ENCODE assay signal across 8 cellular contexts in the genomic region with DNA sequence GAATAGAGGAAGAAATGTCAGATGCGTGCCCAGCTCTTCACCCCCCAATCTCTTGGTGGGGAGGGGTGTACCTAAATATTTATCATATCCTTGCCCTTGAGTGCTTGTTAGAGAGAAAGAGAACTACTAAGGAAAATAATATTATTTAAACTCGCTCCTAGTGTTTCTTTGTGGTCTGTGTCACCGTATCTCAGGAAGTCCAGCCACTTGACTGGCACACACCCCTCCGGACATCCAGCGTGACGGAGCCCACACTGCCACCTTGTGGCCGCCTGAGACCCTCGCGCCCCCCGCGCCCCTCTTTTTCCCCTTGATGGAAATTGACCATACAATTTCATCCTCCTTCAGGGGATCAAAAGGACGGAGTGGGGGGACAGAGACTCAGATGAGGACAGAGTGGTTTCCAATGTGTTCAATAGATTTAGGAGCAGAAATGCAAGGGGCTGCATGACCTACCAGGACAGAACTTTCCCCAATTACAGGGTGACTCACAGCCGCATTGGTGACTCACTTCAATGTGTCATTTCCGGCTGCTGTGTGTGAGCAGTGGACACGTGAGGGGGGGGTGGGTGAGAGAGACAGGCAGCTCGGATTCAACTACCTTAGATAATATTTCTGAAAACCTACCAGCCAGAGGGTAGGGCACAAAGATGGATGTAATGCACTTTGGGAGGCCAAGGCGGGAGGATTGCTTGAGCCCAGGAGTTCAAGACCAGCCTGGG. TPM values are rescaled to one million over a fixed set of nuclear protein-coding genes. Genes with fewer than 3 reads are reported as not detected.
A peak's percentile ranks its signal among the peaks of the same experiment; 100 is the strongest.
DNase-seq lines count a peak whose midpoint lies in the region; FAIRE-seq and TF ChIP-seq lines count a peak whose summit lies in the region.

No MANE protein-coding gene starts in this region.

- peaks cover 46% of the 10 kb centered on the region for H3K4me1 Mint-ChIP-seq in brain

- H3K27me3 ChIP-seq in HAP-1 (ENCODE audit: low read depth) (no peaks in the 10 kb centered on the region; the same call in 1 of the 2 replicates), keratinocyte (ENCODE audit: control insufficient read depth, extremely low read depth, insufficient read depth, low read length) (no peaks in the 10 kb centered on the region)

- dilution Hi-C loops in keratinocyte (cut with MboI; ENCODE audit: extremely low pct_ligation_motif_present, low sequenced_read_pairs): no loop called here

- peak; percentile 83 to 88 for TF ChIP-seq CTCF in brain (conservative IDR thresholded peaks at IDR 0.05)
- peak in 2 of 3 experiments; percentile 38 to 75 for TF ChIP-seq CTCF in keratinocyte (optimal IDR thresholded peaks at IDR 0.05 in 1 of 3, IDR thresholded peaks at IDR 0.05 in 1 of 3, conservative IDR thresholded peaks at IDR 0.05 in 1 of 3; ENCODE audit: extremely low read depth in 1 of 3, insufficient read depth in 2 of 3, low read length in 3 of 3)

- H3K9me3 ChIP-seq in HAP-1: no peaks in the 10 kb centered on the region
- no peaks in the 10 kb centered on the region for H3K9me3 ChIP-seq in keratinocyte (ENCODE audit: control insufficient read depth, low read depth, low read length)

- H3K4me2 ChIP-seq in keratinocyte (ENCODE audit: control insufficient read depth, extremely low read depth, insufficient read depth, low read depth, low read length): peak overlapping the region; percentile 50

- H3K27ac ChIP-seq in keratinocyte (ENCODE audit: control insufficient read depth, insufficient read depth, low read length): peak overlapping the region; percentile 81

- no peaks in the 10 kb centered on the region for H3K36me3 Mint-ChIP-seq in brain

- H3K4me1 ChIP-seq in HAP-1 (peaks cover 5% of the 10 kb centered on the region; the same call in 1 of the 2 replicates), keratinocyte (ENCODE audit: control insufficient read depth, extremely low read depth, insufficient read depth, low read length) (peaks cover 57% of the 10 kb centered on the region)

- no peaks in the 10 kb centered on the region for H3K9me1 ChIP-seq in keratinocyte (ENCODE audit: control insufficient read depth, extremely low read depth, insufficient read depth, low read length)

- in situ Hi-C loops in HAP-1 (cut with MboI; ENCODE audit: low sequenced_read_pairs): loop anchor here (25.0 kb wide), 1 partner anchor 1124 kb away; no protein-coding TSS in a partner anchor

- H3K4me3 ChIP-seq in HAP-1 (peak overlapping the region; percentile 15), keratinocyte (ENCODE audit: control insufficient read depth in 2 of 3, extremely low read depth in 1 of 3, insufficient read depth in 2 of 3, low read depth in 1 of 3, low read length in 3 of 3) (peak overlapping the region in 1 of 3 experiments; percentile 19)

- peak overlapping the region; percentile 41 to 97 (median 90) for H3K27ac Mint-ChIP-seq in brain

- no peaks in the 10 kb centered on the region for H3K79me2 ChIP-seq in keratinocyte (ENCODE audit: control insufficient read depth, insufficient read depth, low read length)

- no peaks in the 10 kb centered on the region for H3K9me3 Mint-ChIP-seq in brain

- DNase-seq in DMS53 (lab: John Stamatoyannopoulos, UW): peak; percentile 99
- DNase-seq in HAP-1 (ENCODE audit: low spot score in 2 of 2): peak; percentile 67 to 83
- peak; percentile 22 to 93 (median 85) for DNase-seq in NCI-H1417 (lab: John Stamatoyannopoulos, UW)
- DNase-seq in UCSD-AML1 (lab: John Stamatoyannopoulos, UW; ENCODE audit: unreplicated experiment): peak; percentile 67
- DNase-seq in keratinocyte (ENCODE audit: low read depth, low spot score): no peak
- DNase-seq in stimulated activated CD4-positive, alpha-beta T cell treated with anti-CD3 and anti-CD28 coated beads, Interleukin-1b, Interleukin-23, amount 100 ng/mL, for 48 hours: peak; percentile 92
- no peak for DNase-seq in NCI-H187 treated with DMSO at 0.1 percent for 48 hours (lab: John Stamatoyannopoulos, UW)

- no peak overlapping the region for H2AFZ ChIP-seq in keratinocyte (ENCODE audit: control insufficient read depth, low read length)

- peak; percentile 58 for FAIRE-seq in keratinocyte (lab: Jason Lieb, UNC)

- H3K9ac ChIP-seq in keratinocyte (ENCODE audit: control insufficient read depth, extremely low read depth, insufficient read depth, low read length): peak overlapping the region; percentile 58

- peak overlapping the region; percentile 58 to 75 (median 73) for H3K4me3 Mint-ChIP-seq in brain

- H4K20me1 ChIP-seq in keratinocyte (ENCODE audit: control insufficient read depth, extremely low read depth, insufficient read depth, low read length): peaks cover 3% of the 10 kb centered on the region

- H3K27me3 Mint-ChIP-seq in brain: peaks cover 35% of the 10 kb centered on the region

- H3K36me3 ChIP-seq in HAP-1 (replicated peaks) (no peaks in the 10 kb centered on the region), keratinocyte (ENCODE audit: control insufficient read depth in 2 of 2, extremely low read depth in 1 of 2, insufficient read depth in 2 of 2, low read length in 2 of 2) (peaks cover 23 to 25% of the 10 kb centered on the region in 2 experiments)

RNA-seq across cellular contexts. Expression of a gene that starts 11.4 kb away (rescaled TPM):
- polyA plus RNA-seq in brain (ENCODE audit: insufficient read depth, low read depth, low replicate concordance) (4.3 TPM), keratinocyte (522 to 820 TPM (median 808 TPM) in 3 replicates)
- polyA plus RNA-seq in keratinocyte (2011; ENCODE audit: low read depth): 34.7 TPM
- polyA plus RNA-seq in keratinocyte (2011; cell fraction: cytosol; rRNA removed): 285 and 359 TPM in 2 replicates
- 835 and 1,052 TPM in 2 replicates for polyA plus RNA-seq in keratinocyte (2011; cell fraction: nucleus; rRNA removed)
- 93.7 and 469 TPM in 2 replicates for polyA plus RNA-seq in keratinocyte (2012; ENCODE audit: low replicate concordance)
- polyA minus RNA-seq in keratinocyte: 678 to 1,056 TPM (median 837 TPM) in 3 replicates
- 628 TPM for polyA minus RNA-seq in keratinocyte (2011; cell fraction: cytosol; rRNA and poly(A)+ RNA removed)
- 723 and 866 TPM in 2 replicates for polyA minus RNA-seq in keratinocyte (2011; cell fraction: nucleus; rRNA and poly(A)+ RNA removed)

RNA-seq across cellular contexts. Expression of a gene that starts 16.0 kb away (rescaled TPM):
- polyA plus RNA-seq in brain (ENCODE audit: insufficient read depth, low read depth, low replicate concordance) (127 TPM), keratinocyte (279 to 310 TPM (median 289 TPM) in 3 replicates)
- 177 TPM for polyA plus RNA-seq in keratinocyte (2011; ENCODE audit: low read depth)
- polyA plus RNA-seq in keratinocyte (2011; cell fraction: cytosol; rRNA removed): 272 and 352 TPM in 2 replicates
- polyA plus RNA-seq in keratinocyte (2011; cell fraction: nucleus; rRNA removed): 191 and 237 TPM in 2 replicates
- polyA plus RNA-seq in keratinocyte (2012; ENCODE audit: low replicate concordance): 194 and 251 TPM in 2 replicates
- 89.4 to 186 TPM (median 148 TPM) in 3 replicates for polyA minus RNA-seq in keratinocyte
- 164 TPM for polyA minus RNA-seq in keratinocyte (2011; cell fraction: cytosol; rRNA and poly(A)+ RNA removed)
- 32.7 and 46.5 TPM in 2 replicates for polyA minus RNA-seq in keratinocyte (2011; cell fraction: nucleus; rRNA and poly(A)+ RNA removed)

RNA-seq across cellular contexts. Expression of a gene that starts 27.1 kb away (rescaled TPM):
- polyA plus RNA-seq in brain (ENCODE audit: insufficient read depth, low read depth, low replicate concordance) (37.7 TPM), keratinocyte (0.04 to 0.06 TPM in 2 of 3 replicates, not detected in the other)
- polyA plus RNA-seq in keratinocyte (2011; ENCODE audit: low read depth): 0.16 TPM
- polyA plus RNA-seq in keratinocyte (2011; cell fraction: cytosol; rRNA removed): 0.12 TPM in 1 of 2 replicates, not detected in the other
- polyA plus RNA-seq in keratinocyte (2011; cell fraction: nucleus; rRNA removed): 0.13 TPM in 1 of 2 replicates, not detected in the other
- polyA plus RNA-seq in keratinocyte (2012; ENCODE audit: low replicate concordance): 0.15 and 0.55 TPM in 2 replicates
- polyA minus RNA-seq in keratinocyte: not detected in 3 replicates
- polyA minus RNA-seq in keratinocyte (2011; cell fraction: cytosol; rRNA and poly(A)+ RNA removed): not detected
- polyA minus RNA-seq in keratinocyte (2011; cell fraction: nucleus; rRNA and poly(A)+ RNA removed): not detected in 2 replicates

RNA-seq across cellular contexts. Expression of a gene that starts 41.8 kb away (rescaled TPM):
- 41.0 TPM for polyA plus RNA-seq in brain (ENCODE audit: insufficient read depth, low read depth, low replicate concordance)
- polyA plus RNA-seq in keratinocyte: not detected in 3 replicates
- polyA plus RNA-seq in keratinocyte (2011; ENCODE audit: low read depth): not detected
- not detected in 2 replicates for polyA plus RNA-seq in keratinocyte (2011; cell fraction: cytosol; rRNA removed)
- not detected in 2 replicates for polyA plus RNA-seq in keratinocyte (2011; cell fraction: nucleus; rRNA removed)
- polyA plus RNA-seq in keratinocyte (2012; ENCODE audit: low replicate concordance): not detected in 2 replicates
- polyA minus RNA-seq in keratinocyte: not detected in 3 replicates
- polyA minus RNA-seq in keratinocyte (2011; cell fraction: cytosol; rRNA and poly(A)+ RNA removed): not detected
- polyA minus RNA-seq in keratinocyte (2011; cell fraction: nucleus; rRNA and poly(A)+ RNA removed): not detected in 2 replicates

RNA-seq across cellular contexts. Expression of a gene that starts 53.0 kb away (rescaled TPM):
- polyA plus RNA-seq in brain (ENCODE audit: insufficient read depth, low read depth, low replicate concordance) (4.9 TPM), keratinocyte (3.0 to 3.9 TPM (median 3.6 TPM) in 3 replicates)
- 3.5 TPM for polyA plus RNA-seq in keratinocyte (2011; ENCODE audit: low read depth)
- polyA plus RNA-seq in keratinocyte (2011; cell fraction: cytosol; rRNA removed): 1.9 and 2.2 TPM in 2 replicates
- polyA plus RNA-seq in keratinocyte (2011; cell fraction: nucleus; rRNA removed): 10.0 and 14.9 TPM in 2 replicates
- polyA plus RNA-seq in keratinocyte (2012; ENCODE audit: low replicate concordance): 6.4 and 13.0 TPM in 2 replicates
- 3.2 to 11.9 TPM (median 7.8 TPM) in 3 replicates for polyA minus RNA-seq in keratinocyte
- polyA minus RNA-seq in keratinocyte (2011; cell fraction: cytosol; rRNA and poly(A)+ RNA removed): 8.6 TPM
- 6.0 and 10.9 TPM in 2 replicates for polyA minus RNA-seq in keratinocyte (2011; cell fraction: nucleus; rRNA and poly(A)+ RNA removed)

Comparison
In these comparisons a context has a peak if more than half of its experiments do, and no peak if none do; other contexts are left out.
1. DNase-seq: peak in DMS53 (single experiment), HAP-1 (2 of 2), NCI-H1417 (3 of 3), UCSD-AML1 (single experiment) and stimulated activated CD4-positive, alpha-beta T cell treated with anti-CD3 and anti-CD28 coated beads, Interleukin-1b, Interleukin-23, amount 100 ng/mL, for 48 hours (single experiment); none in keratinocyte (single experiment) and NCI-H187 treated with DMSO at 0.1 percent for 48 hours (single experiment).
2. RNA of a gene that starts 27.1 kb away (polyA plus RNA-seq): 37.7 TPM in brain (single experiment); 0.04 to 0.55 TPM in keratinocyte; every median in the first group is over 10 times any median in the second.